Comparison of ENCODE assay signal across 2 cellular contexts in the genomic region with DNA sequence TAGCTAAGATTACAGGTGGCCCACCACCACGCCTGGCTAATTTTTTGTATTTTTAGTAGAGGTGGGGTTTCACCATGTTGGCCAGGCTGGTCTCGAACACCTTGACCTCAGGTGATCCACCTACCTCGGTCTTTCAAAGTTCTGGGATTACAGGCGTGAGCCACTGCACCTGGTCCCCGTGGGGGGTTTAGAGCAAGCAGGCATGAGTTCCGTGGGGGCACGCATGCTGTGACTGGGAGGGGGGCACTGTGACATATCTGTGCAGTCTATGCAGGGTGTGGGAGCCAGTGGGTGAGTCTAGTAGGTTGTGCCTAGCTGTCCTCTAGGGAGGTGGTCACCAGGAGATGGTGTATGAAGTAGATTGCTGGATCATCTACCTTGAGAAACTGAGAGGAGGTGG.
TF ChIP-seq lines count a peak whose summit lies in the region.

No MANE protein-coding gene starts in this region.

TF ChIP-seq in HEK293, 187 proteins besides CTCF, POLR2A, EP300 and RAD21:
- TF ChIP-seq ZXDB (tag by site-specific recombination; IDR thresholded peaks at IDR 0.05) (no peak), ZFHX2 (tag by site-specific recombination; conservative IDR thresholded peaks at IDR 0.05) (0 out of 2 replicates have a peak, but pooled peaks have one; percentile 7), ZIC2 (tag by site-specific recombination; IDR thresholded peaks at IDR 0.05) (0 out of 2 replicates have a peak, but pooled peaks have one; percentile 33)
TF ChIP-seq in HEK293: peak in this region for 2.

TF ChIP-seq in endothelial cell of umbilical vein, 7 proteins besides CTCF, POLR2A, EP300 and RAD21:
- TF ChIP-seq EZH2 (IDR thresholded peaks at IDR 0.05; ENCODE audit: borderline replicate concordance, low read depth, low read length, severe bottlenecking) (peak; percentile 45), MYC (IDR thresholded peaks at IDR 0.05; ENCODE audit: low read depth, low read length) (no peak), FOS (IDR thresholded peaks at IDR 0.05; ENCODE audit: borderline replicate concordance, insufficient read depth, low read length) (no peak), JUN (IDR thresholded peaks at IDR 0.05; ENCODE audit: borderline replicate concordance, insufficient read depth, insufficient read length, low read depth) (no peak)
